9 cellular contexts compared by ENCODE assay signal in genomic region chr13:106566682-106567420, GRCh38. TPM values are rescaled to one million over a fixed set of nuclear protein-coding genes. Genes with fewer than 3 reads are reported as not detected.
DNase-seq lines count a peak whose midpoint lies in the region; ATAC-seq, FAIRE-seq and TF ChIP-seq lines count a peak whose summit lies in the region.
"Had no signal": no experiment of that assay in that cellular context is flagged by ENCODE, and none has a peak within 500 bp of the region (broad histone marks: within the 10 kb centered on the region; RNA-seq: fewer than 3 reads in every experiment).

No MANE protein-coding gene starts in this region.

- no peaks in the 10 kb centered on the region for H3K9me3 Mint-ChIP-seq in immature natural killer cell

- no peaks in the 10 kb centered on the region for H3K9me3 ChIP-seq in HUES64 (ENCODE audit: insufficient read depth, low read depth, low read length)
- no peaks in the 10 kb centered on the region for H3K9me3 ChIP-seq in SJSA1 (replicated peaks)
- no peaks in the 10 kb centered on the region for H3K9me3 ChIP-seq in small intestine (ENCODE audit: control insufficient read depth, low read depth)

- no peaks in the 10 kb centered on the region for H3K27me3 ChIP-seq in HUES64 (ENCODE audit: insufficient read depth, low read length)
- H3K27me3 ChIP-seq in SJSA1 (replicated peaks), result no peaks in the 10 kb centered on the region
- no peaks in the 10 kb centered on the region for H3K27me3 ChIP-seq in bronchial epithelial cell (ENCODE audit: control insufficient read depth, insufficient read depth, low read length)
- no peaks in the 10 kb centered on the region for H3K27me3 ChIP-seq in small intestine (ENCODE audit: control insufficient read depth in 2 of 2, insufficient read depth in 2 of 2, low read length in 2 of 2)

- peaks cover 55% of the 10 kb centered on the region for H3K4me1 ChIP-seq in HUES64 (ENCODE audit: insufficient read depth, low read length)
- peaks cover 26% of the 10 kb centered on the region for H3K4me1 ChIP-seq in SJSA1 (replicated peaks)
- H3K4me1 ChIP-seq in small intestine (ENCODE audit: control insufficient read depth in 2 of 2, insufficient read depth in 1 of 2, low read depth in 1 of 2, low read length in 1 of 2), result peaks cover 5 to 27% of the 10 kb centered on the region in 2 donors

- peaks cover 64 to 66% of the 10 kb centered on the region in 2 donors for H3K4me1 Mint-ChIP-seq in immature natural killer cell

- peak overlapping the region; percentile 95 for H3K9ac ChIP-seq in HUES64 (ENCODE audit: low read depth, low read length)

- under 1% methylated on average over 25 of the region's 25 CpGs for WGBS in HUES64
- 1% methylated on average over 23 to 25 of the region's 25 CpGs for WGBS in small intestine, 3 donors

- no peak for TF ChIP-seq CTCF in bronchial epithelial cell (IDR thresholded peaks at IDR 0.05; ENCODE audit: insufficient read depth, low read length, severe bottlenecking)

- DNase-seq in NCI-H2107 treated with DMSO at 0.1 percent for 48 hours (lab: John Stamatoyannopoulos, UW; ENCODE audit: unreplicated experiment), result peak; percentile 21
- no peak for DNase-seq in NCI-H2107 (lab: John Stamatoyannopoulos, UW)
- peak; percentile 54 to 76 for DNase-seq in SJSA1 (ENCODE audit: low read depth in 1 of 2, low spot score in 2 of 2)
- DNase-seq in bronchial epithelial cell (ENCODE audit: low read depth), result peak; percentile 46
- DNase-seq in immature natural killer cell, result peak; percentile 36 to 45 (median 41)
- DNase-seq in small intestine, result peak; percentile 70

- H3K36me3 ChIP-seq in HUES64 (ENCODE audit: insufficient read depth, low read length) (no peaks in the 10 kb centered on the region), SJSA1 (peaks cover 29% of the 10 kb centered on the region), bronchial epithelial cell (ENCODE audit: control insufficient read depth, insufficient read depth, low read length) (no peaks in the 10 kb centered on the region), small intestine (ENCODE audit: control insufficient read depth in 2 of 2, insufficient read depth in 2 of 2, low read length in 2 of 2) (no peaks in the 10 kb centered on the region)

- peak overlapping the region; percentile 96 for H3K4me3 ChIP-seq in HUES64 (ENCODE audit: low read length)
- H3K4me3 ChIP-seq in SJSA1, result peak overlapping the region; percentile 93
- peak overlapping the region; percentile 92 for H3K4me3 ChIP-seq in bronchial epithelial cell (ENCODE audit: low read depth, low read length)
- H3K4me3 ChIP-seq in small intestine (ENCODE audit: low read depth in 1 of 2, low read length in 2 of 2), result peak overlapping the region; percentile 93 to 98

- no peaks in the 10 kb centered on the region for H3K36me3 Mint-ChIP-seq in immature natural killer cell

- H3K27me3 Mint-ChIP-seq in immature natural killer cell (ENCODE audit: low read depth in 3 of 3), result peaks cover 7 to 8% (median 7%) of the 10 kb centered on the region in 3 donors

- peak; percentile 40 for ATAC-seq in GM21576 (IDR thresholded peaks at IDR 0.05; ENCODE audit: unreplicated experiment)

- peak overlapping the region; percentile 96 to 99 (median 97) for H3K4me3 Mint-ChIP-seq in immature natural killer cell

- H3K27ac ChIP-seq in HUES64 (ENCODE audit: low read depth, low read length), result peak overlapping the region; percentile 95
- H3K27ac ChIP-seq in SJSA1, result peak overlapping the region; percentile 79
- H3K27ac ChIP-seq in small intestine (ENCODE audit: low read depth in 1 of 2, low read length in 1 of 2), result peak overlapping the region; percentile 89 to 97

- peak overlapping the region; percentile 89 to 97 (median 93) for H3K27ac Mint-ChIP-seq in immature natural killer cell

- no peak for FAIRE-seq in bronchial epithelial cell (lab: Jason Lieb, UNC)
- FAIRE-seq in small intestine (lab: Jason Lieb, UNC), result no peak
- FAIRE-seq: G401.6 had no signal

RNA-seq across cellular contexts. Expression of gene ARGLU1, which starts 1.1 kb away (rescaled TPM):
- 85.4 TPM for polyA plus RNA-seq in HUES64 (2013, experiment 1 of 2)
- 109 TPM for polyA plus RNA-seq in HUES64 (2013, experiment 2 of 2)
- total RNA-seq in SJSA1 (2014; rRNA removed; shearing (Covaris generic)), result 56.3 and 89.8 TPM in 2 replicates
- total RNA-seq in bronchial epithelial cell, result 31.9 and 48.4 TPM in 2 replicates
- 10 to 100 TPM; 27.0 to 56.7 (median 39.8) TPM for polyA plus RNA-seq in immature natural killer cell
- 10 to 100 TPM; 43.8 to 65.8 (median 46.2) TPM for polyA plus RNA-seq in small intestine

RNA-seq across cellular contexts. Expression of gene EFNB2, which starts 31.4 kb away (rescaled TPM):
- 30.9 TPM for polyA plus RNA-seq in HUES64 (2013, experiment 1 of 2)
- polyA plus RNA-seq in HUES64 (2013, experiment 2 of 2), result 47.2 TPM
- 5.8 and 6.5 TPM in 2 replicates for total RNA-seq in SJSA1 (2014; rRNA removed; shearing (Covaris generic))
- 11.3 and 23.2 TPM in 2 replicates for total RNA-seq in bronchial epithelial cell
- under 1 TPM in 1 of 3 donors, not detected in 2; 0.17 TPM for polyA plus RNA-seq in immature natural killer cell
- polyA plus RNA-seq in small intestine, result 10 to 100 TPM; 10.8 to 33.0 (median 18.1) TPM
